Comparison of ENCODE assay signal across 22 cellular contexts in the genomic region with DNA sequence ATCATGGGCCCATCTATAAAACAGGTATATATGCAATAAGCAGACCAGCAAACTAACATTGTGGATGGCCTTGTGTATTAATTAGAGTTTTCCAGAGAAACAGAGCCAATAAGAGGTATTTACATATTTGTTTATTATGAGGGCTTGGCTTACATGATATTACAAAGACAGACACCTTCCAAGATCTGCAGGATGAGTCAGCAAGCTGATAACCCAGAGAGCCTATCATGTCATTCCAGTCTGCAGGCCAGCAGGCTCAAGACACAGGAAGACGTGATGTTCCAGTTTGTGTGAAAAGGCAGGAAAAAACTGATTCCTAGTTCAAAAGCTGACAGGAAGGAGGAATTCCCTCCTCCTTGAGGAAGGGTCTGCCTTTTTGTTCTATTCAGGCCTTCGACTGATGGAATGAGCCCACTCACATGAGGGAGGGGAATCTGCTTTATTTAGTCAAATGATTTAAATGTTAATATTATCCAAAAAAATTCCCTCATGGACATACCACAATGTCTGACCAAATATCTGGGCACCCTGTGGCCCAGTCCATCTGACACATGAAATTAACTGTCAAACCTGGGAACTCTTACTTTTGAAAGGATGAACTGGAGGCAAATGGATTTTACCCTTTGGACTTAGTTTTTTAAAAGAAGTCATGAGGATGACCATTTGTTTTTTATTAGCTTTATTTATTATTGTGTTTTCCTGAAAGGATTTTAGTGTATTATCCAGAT.
"Had no signal": no experiment of that assay in that cellular context is flagged by ENCODE, and none has a peak within 500 bp of the region (broad histone marks: within the 10 kb centered on the region; RNA-seq: fewer than 3 reads in every experiment).

No MANE protein-coding gene starts in this region.

- FAIRE-seq: RCC 7860 had no signal

- H3K27ac ChIP-seq: brain microvascular endothelial cell had no signal

- H3K36me3 ChIP-seq: brain microvascular endothelial cell had no signal

- ATAC-seq: activated T-cell treated with anti-CD3 and anti-CD28 coated beads, Interleukin-2, amount 50 U/mL, for 4 hours; PC-3; T-cell had no signal

- DNase-seq: activated B cell treated with CpG ODN at 0.5 μM for 24 hours; activated CD4-positive, alpha-beta memory T cell treated with anti-CD3 and anti-CD28 coated beads for 36 hours; activated CD4-positive, alpha-beta T cell treated with anti-CD3 and anti-CD28 coated beads, Interleukin-2, amount 10 ng/mL, durations not matched to agents 7 days and 5 days; activated CD8-positive, alpha-beta memory T cell treated with anti-CD3 and anti-CD28 coated beads for 24 hours; activated effector memory CD4-positive, alpha-beta T cell treated with anti-CD3 and anti-CD28 coated beads, Interleukin-2, amount 50 U/mL, for 16 hours; activated naive CD4-positive, alpha-beta T cell treated with Interleukin-2 at 50 U/mL for 16 hours; activated T-cell treated with anti-CD3 and anti-CD28 coated beads, Interleukin-2, amount 50 U/mL, for 4 hours; amygdala; brain microvascular endothelial cell; cerebellar nuclear complex; MM.1S; NCI-H1105; NCI-H1436 treated with DMSO at 0.1 percent for 48 hours; NCI-H187 treated with DMSO at 0.1 percent for 48 hours; NCI-H2171; NCI-H345; NCI-H510A treated with DMSO at 0.1 percent for 48 hours; NCI-H69; PC-3; SHP77 treated with DMSO at 0.1 percent for 48 hours; T-cell had no signal

- H3K27me3 ChIP-seq: brain microvascular endothelial cell had no signal
